ENCODE assay signal across 1 cellular context in the genomic region with DNA sequence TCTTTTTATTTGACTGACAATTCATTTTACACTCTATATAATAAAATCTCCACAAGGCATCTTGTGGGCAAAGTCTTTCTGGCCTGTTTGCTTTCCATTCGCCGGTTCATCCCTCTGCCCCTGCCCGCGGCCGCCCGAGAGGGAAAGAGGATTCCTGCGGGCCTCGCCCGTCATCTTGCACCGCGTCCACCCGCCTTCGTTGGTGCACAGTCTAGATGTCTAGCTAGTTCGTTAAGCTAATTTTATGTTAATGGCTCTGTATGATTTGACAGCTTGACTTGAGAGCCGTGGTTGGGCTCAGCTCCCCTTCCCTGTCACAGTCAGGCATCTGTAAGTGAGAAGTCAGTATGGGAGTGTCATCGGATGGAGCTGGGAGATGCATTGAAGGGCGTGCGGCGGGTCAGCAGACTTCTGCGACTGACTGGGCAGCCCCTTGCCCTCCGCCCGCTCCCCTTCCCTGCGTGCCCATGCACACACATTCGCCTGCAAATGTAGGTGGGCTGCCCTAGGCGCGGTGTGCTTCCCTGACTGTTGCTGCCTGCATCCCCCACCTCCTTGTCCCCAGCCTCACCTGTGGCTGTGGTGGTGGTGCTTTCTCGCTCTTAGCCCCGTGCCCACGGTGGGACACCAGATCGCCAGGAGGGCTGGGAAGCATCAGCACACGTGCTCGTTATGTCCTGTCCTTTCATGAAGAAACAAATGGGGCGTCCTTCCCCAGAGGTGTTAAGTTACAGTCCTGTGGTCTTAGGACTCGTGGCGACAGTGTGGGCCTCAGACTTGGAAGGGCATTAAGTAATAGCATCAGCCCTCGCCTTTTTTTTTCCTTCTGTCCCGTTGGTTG.
TF ChIP-seq lines count a peak whose summit lies in the region.

No MANE protein-coding gene starts in this region.

TF ChIP-seq in WTC11, 78 proteins besides CTCF, POLR2A, EP300 and RAD21 (continued from another document):
- TF ChIP-seq, protein P1, sequence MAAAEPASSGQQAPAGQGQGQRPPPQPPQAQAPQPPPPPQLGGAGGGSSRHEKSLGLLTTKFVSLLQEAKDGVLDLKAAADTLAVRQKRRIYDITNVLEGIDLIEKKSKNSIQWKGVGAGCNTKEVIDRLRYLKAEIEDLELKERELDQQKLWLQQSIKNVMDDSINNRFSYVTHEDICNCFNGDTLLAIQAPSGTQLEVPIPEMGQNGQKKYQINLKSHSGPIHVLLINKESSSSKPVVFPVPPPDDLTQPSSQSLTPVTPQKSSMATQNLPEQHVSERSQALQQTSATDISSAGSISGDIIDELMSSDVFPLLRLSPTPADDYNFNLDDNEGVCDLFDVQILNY (CRISPR knock-in tag; IDR thresholded peaks at IDR 0.05) = no peak
- TF ChIP-seq ZNF138 (CRISPR knock-in tag; conservative IDR thresholded peaks at IDR 0.05) (no peak), SMAD3 (CRISPR knock-in tag; IDR thresholded peaks at IDR 0.05; ENCODE audit: borderline replicate concordance) (no peak), EMX1 (CRISPR knock-in tag; IDR thresholded peaks at IDR 0.05) (no peak), ZNF219 (CRISPR knock-in tag; IDR thresholded peaks at IDR 0.05; ENCODE audit: borderline replicate concordance) (no peak), ELF4 (CRISPR knock-in tag; IDR thresholded peaks at IDR 0.05; ENCODE audit: low read depth) (no peak), ZNF671 (CRISPR knock-in tag; IDR thresholded peaks at IDR 0.05) (no peak), NFATC4 (CRISPR knock-in tag; IDR thresholded peaks at IDR 0.05) (no peak), NFYB (CRISPR knock-in tag; conservative IDR thresholded peaks at IDR 0.05; ENCODE audit: low read depth) (no peak), FOXJ3 (CRISPR knock-in tag; IDR thresholded peaks at IDR 0.05; ENCODE audit: borderline replicate concordance) (no peak)
- TF ChIP-seq, protein P2, sequence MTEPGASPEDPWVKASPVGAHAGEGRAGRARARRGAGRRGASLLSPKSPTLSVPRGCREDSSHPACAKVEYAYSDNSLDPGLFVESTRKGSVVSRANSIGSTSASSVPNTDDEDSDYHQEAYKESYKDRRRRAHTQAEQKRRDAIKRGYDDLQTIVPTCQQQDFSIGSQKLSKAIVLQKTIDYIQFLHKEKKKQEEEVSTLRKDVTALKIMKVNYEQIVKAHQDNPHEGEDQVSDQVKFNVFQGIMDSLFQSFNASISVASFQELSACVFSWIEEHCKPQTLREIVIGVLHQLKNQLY (CRISPR knock-in tag; IDR thresholded peaks at IDR 0.05) = no peak
- TF ChIP-seq, protein P3, sequence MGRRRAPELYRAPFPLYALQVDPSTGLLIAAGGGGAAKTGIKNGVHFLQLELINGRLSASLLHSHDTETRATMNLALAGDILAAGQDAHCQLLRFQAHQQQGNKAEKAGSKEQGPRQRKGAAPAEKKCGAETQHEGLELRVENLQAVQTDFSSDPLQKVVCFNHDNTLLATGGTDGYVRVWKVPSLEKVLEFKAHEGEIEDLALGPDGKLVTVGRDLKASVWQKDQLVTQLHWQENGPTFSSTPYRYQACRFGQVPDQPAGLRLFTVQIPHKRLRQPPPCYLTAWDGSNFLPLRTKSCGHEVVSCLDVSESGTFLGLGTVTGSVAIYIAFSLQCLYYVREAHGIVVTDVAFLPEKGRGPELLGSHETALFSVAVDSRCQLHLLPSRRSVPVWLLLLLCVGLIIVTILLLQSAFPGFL (CRISPR knock-in tag; IDR thresholded peaks at IDR 0.05; ENCODE audit: borderline replicate concordance) = no peak
- TF ChIP-seq, protein P4, sequence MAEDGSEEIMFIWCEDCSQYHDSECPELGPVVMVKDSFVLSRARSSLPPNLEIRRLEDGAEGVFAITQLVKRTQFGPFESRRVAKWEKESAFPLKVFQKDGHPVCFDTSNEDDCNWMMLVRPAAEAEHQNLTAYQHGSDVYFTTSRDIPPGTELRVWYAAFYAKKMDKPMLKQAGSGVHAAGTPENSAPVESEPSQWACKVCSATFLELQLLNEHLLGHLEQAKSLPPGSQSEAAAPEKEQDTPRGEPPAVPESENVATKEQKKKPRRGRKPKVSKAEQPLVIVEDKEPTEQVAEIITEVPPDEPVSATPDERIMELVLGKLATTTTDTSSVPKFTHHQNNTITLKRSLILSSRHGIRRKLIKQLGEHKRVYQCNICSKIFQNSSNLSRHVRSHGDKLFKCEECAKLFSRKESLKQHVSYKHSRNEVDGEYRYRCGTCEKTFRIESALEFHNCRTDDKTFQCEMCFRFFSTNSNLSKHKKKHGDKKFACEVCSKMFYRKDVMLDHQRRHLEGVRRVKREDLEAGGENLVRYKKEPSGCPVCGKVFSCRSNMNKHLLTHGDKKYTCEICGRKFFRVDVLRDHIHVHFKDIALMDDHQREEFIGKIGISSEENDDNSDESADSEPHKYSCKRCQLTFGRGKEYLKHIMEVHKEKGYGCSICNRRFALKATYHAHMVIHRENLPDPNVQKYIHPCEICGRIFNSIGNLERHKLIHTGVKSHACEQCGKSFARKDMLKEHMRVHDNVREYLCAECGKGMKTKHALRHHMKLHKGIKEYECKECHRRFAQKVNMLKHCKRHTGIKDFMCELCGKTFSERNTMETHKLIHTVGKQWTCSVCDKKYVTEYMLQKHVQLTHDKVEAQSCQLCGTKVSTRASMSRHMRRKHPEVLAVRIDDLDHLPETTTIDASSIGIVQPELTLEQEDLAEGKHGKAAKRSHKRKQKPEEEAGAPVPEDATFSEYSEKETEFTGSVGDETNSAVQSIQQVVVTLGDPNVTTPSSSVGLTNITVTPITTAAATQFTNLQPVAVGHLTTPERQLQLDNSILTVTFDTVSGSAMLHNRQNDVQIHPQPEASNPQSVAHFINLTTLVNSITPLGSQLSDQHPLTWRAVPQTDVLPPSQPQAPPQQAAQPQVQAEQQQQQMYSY (CRISPR knock-in tag; IDR thresholded peaks at IDR 0.05) = no peak
